Comparison of ENCODE assay signal across 11 cellular contexts in the genomic region with DNA sequence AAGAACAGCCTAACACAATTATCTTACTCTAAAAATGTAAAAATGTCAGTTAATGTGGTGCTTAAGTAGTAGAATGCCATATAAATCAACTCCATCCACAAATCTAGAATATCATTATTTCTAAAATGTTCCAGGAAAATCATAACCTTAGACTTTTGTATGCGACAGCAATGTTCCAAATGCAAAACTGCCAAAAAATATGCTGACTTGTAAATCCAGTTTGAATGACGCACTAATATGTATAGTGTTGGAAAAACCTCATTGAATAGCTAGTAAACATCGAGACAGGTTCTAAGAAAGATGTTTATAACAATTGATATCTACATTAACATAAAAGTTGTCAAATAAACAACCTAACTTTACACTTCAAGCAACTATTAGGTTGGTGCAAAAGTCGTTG.
"Had no signal": no experiment of that assay in that cellular context is flagged by ENCODE, and none has a peak within 500 bp of the region (broad histone marks: within the 10 kb centered on the region; RNA-seq: fewer than 3 reads in every experiment).

No MANE protein-coding gene starts in this region.

- H3K9me3 ChIP-seq: HAP-1 had no signal

- FAIRE-seq: H1, H54 had no signal

- H3K27ac ChIP-seq: GM23248 had no signal

- ATAC-seq: GM23338, HCT116 had no signal

- H3K36me3 ChIP-seq: HAP-1 had no signal

- H3K4me2 ChIP-seq: GM23338 had no signal

- DNase-seq: GM23248, GOT3, H7, H9, HCEC 1CT, HFFc6 had no signal

- H3K4me3 ChIP-seq: GM23248, GM23338, HAP-1 had no signal

- H3K9ac ChIP-seq: GM23248 had no signal

- H2AFZ ChIP-seq: GM23248, GM23338 had no signal
